In genomic region chr20:49713779-49714712, GRCh38 we compare ENCODE assay signal across 1 cellular context.
TF ChIP-seq lines count a peak whose summit lies in the region.

Gene B4GALT5 (minus strand): TSS chr20:49713878. CDS start chr20:49713690, 188 bp downstream.

TF ChIP-seq in HepG2, 621 proteins besides CTCF, POLR2A, EP300 and RAD21 (continued from another document and continues in another):
- TF ChIP-seq, protein P1, sequence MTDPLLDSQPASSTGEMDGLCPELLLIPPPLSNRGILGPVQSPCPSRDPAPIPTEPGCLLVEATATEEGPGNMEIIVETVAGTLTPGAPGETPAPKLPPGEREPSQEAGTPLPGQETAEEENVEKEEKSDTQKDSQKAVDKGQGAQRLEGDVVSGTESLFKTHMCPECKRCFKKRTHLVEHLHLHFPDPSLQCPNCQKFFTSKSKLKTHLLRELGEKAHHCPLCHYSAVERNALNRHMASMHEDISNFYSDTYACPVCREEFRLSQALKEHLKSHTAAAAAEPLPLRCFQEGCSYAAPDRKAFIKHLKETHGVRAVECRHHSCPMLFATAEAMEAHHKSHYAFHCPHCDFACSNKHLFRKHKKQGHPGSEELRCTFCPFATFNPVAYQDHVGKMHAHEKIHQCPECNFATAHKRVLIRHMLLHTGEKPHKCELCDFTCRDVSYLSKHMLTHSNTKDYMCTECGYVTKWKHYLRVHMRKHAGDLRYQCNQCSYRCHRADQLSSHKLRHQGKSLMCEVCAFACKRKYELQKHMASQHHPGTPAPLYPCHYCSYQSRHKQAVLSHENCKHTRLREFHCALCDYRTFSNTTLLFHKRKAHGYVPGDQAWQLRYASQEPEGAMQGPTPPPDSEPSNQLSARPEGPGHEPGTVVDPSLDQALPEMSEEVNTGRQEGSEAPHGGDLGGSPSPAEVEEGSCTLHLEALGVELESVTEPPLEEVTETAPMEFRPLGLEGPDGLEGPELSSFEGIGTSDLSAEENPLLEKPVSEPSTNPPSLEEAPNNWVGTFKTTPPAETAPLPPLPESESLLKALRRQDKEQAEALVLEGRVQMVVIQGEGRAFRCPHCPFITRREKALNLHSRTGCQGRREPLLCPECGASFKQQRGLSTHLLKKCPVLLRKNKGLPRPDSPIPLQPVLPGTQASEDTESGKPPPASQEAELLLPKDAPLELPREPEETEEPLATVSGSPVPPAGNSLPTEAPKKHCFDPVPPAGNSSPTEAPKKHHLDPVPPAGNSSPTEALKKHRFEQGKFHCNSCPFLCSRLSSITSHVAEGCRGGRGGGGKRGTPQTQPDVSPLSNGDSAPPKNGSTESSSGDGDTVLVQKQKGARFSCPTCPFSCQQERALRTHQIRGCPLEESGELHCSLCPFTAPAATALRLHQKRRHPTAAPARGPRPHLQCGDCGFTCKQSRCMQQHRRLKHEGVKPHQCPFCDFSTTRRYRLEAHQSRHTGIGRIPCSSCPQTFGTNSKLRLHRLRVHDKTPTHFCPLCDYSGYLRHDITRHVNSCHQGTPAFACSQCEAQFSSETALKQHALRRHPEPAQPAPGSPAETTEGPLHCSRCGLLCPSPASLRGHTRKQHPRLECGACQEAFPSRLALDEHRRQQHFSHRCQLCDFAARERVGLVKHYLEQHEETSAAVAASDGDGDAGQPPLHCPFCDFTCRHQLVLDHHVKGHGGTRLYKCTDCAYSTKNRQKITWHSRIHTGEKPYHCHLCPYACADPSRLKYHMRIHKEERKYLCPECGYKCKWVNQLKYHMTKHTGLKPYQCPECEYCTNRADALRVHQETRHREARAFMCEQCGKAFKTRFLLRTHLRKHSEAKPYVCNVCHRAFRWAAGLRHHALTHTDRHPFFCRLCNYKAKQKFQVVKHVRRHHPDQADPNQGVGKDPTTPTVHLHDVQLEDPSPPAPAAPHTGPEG (CRISPR knock-in tag; IDR thresholded peaks at IDR 0.05) = no peak
- TF ChIP-seq, protein P2, sequence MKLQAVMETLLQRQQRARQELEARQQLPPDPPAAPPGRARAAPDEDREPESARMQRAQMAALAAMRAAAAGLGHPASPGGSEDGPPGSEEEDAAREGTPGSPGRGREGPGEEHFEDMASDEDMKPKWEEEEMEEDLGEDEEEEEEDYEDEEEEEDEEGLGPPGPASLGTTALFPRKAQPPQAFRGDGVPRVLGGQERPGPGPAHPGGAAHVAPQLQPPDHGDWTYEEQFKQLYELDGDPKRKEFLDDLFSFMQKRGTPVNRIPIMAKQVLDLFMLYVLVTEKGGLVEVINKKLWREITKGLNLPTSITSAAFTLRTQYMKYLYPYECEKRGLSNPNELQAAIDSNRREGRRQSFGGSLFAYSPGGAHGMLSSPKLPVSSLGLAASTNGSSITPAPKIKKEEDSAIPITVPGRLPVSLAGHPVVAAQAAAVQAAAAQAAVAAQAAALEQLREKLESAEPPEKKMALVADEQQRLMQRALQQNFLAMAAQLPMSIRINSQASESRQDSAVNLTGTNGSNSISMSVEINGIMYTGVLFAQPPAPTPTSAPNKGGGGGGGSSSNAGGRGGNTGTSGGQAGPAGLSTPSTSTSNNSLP (IDR thresholded peaks at IDR 0.05; ENCODE audit: low read depth, low read length) = peak; percentile 13; the same call in 1 of the 2 replicates
- TF ChIP-seq, protein P3, sequence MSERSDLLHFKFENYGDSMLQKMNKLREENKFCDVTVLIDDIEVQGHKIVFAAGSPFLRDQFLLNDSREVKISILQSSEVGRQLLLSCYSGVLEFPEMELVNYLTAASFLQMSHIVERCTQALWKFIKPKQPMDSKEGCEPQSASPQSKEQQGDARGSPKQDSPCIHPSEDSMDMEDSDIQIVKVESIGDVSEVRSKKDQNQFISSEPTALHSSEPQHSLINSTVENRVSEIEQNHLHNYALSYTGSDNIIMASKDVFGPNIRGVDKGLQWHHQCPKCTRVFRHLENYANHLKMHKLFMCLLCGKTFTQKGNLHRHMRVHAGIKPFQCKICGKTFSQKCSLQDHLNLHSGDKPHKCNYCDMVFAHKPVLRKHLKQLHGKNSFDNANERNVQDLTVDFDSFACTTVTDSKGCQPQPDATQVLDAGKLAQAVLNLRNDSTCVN (CRISPR knock-in tag; IDR thresholded peaks at IDR 0.05; ENCODE audit: borderline replicate concordance) = no peak
- TF ChIP-seq, protein P4, sequence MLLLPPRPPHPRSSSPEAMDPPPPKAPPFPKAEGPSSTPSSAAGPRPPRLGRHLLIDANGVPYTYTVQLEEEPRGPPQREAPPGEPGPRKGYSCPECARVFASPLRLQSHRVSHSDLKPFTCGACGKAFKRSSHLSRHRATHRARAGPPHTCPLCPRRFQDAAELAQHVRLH (CRISPR knock-in tag; IDR thresholded peaks at IDR 0.05; ENCODE audit: borderline replicate concordance, low read depth) = 0 out of 2 replicates have a peak, but pooled peaks have one; percentile 77
- no peak for TF ChIP-seq NFE2L1 (CRISPR knock-in tag; IDR thresholded peaks at IDR 0.05; ENCODE audit: borderline replicate concordance)
- no peak for TF ChIP-seq NR1H2 (CRISPR knock-in tag; IDR thresholded peaks at IDR 0.05; ENCODE audit: borderline replicate concordance, low read depth)
- no peak; the same call in 1 of the 2 replicates for TF ChIP-seq SAFB2 (CRISPR knock-in tag; IDR thresholded peaks at IDR 0.05; ENCODE audit: borderline replicate concordance, low read depth)
- TF ChIP-seq FOXM1 (CRISPR knock-in tag; IDR thresholded peaks at IDR 0.05) = no peak
- no peak for TF ChIP-seq U2AF2 (IDR thresholded peaks at IDR 0.05; ENCODE audit: low read depth, low read length)
- TF ChIP-seq ZBTB20 (CRISPR knock-in tag; IDR thresholded peaks at IDR 0.05; ENCODE audit: borderline replicate concordance, low read depth) = peak; percentile 38; the same call in 1 of the 2 replicates
- no peak for TF ChIP-seq CHD2 (IDR thresholded peaks at IDR 0.05; ENCODE audit: low read depth, low read length)
- peak; percentile 55; the same call in 1 of the 2 replicates for TF ChIP-seq ZNF891 (CRISPR knock-in tag; IDR thresholded peaks at IDR 0.05)
- TF ChIP-seq ZBTB39 (CRISPR knock-in tag; IDR thresholded peaks at IDR 0.05) = no peak
- TF ChIP-seq KDM4B (CRISPR knock-in tag; IDR thresholded peaks at IDR 0.05) = 0 out of 2 replicates have a peak, but pooled peaks have one; percentile 34
- TF ChIP-seq SYNCRIP (IDR thresholded peaks at IDR 0.05; ENCODE audit: insufficient read depth, low read depth, low read length) = no peak
- TF ChIP-seq WIZ (CRISPR knock-in tag; IDR thresholded peaks at IDR 0.05) = no peak
- TF ChIP-seq FOXP1 (IDR thresholded peaks at IDR 0.05) = no peak
- TF ChIP-seq FOXP1 (CRISPR knock-in tag; IDR thresholded peaks at IDR 0.05) = 0 out of 2 replicates have a peak, but pooled peaks have one; percentile 3
- TF ChIP-seq HDAC6 (IDR thresholded peaks at IDR 0.05; ENCODE audit: low read depth, low read length) = no peak
- 0 out of 2 replicates have a peak, but pooled peaks have one; percentile 16 for TF ChIP-seq GATA4 (IDR thresholded peaks at IDR 0.05; ENCODE audit: borderline replicate concordance, low read depth)
- peak; percentile 69 to 85; a peak in 2 of 4 replicates for TF ChIP-seq HMGXB4 (CRISPR knock-in tag; IDR thresholded peaks at IDR 0.05; ENCODE audit: borderline replicate concordance in 1 of 2, low read depth in 1 of 2)
- TF ChIP-seq NFIB (CRISPR knock-in tag; IDR thresholded peaks at IDR 0.05; ENCODE audit: borderline replicate concordance) = no peak
- peak; percentile 67; the same call in 1 of the 2 replicates for TF ChIP-seq SMYD3 (CRISPR knock-in tag; IDR thresholded peaks at IDR 0.05)
- TF ChIP-seq MIXL1 (CRISPR knock-in tag; IDR thresholded peaks at IDR 0.05) = peak; percentile 71; the same call in 1 of the 2 replicates
- no peak for TF ChIP-seq ZNF790 (CRISPR knock-in tag; IDR thresholded peaks at IDR 0.05; ENCODE audit: borderline replicate concordance)
- no peak for TF ChIP-seq HNRNPUL1 (IDR thresholded peaks at IDR 0.05; ENCODE audit: low read depth, low read length)
- TF ChIP-seq KDM2A (CRISPR knock-in tag; IDR thresholded peaks at IDR 0.05; ENCODE audit: borderline replicate concordance, low read depth) = peak; percentile 90; the same call in 1 of the 2 replicates
- peak; percentile 64; the same call in 1 of the 2 replicates for TF ChIP-seq FOXJ3 (CRISPR knock-in tag; IDR thresholded peaks at IDR 0.05; ENCODE audit: borderline replicate concordance)
- no peak; the same call in 1 of the 2 replicates for TF ChIP-seq MEF2D (CRISPR knock-in tag; IDR thresholded peaks at IDR 0.05)
- peak; percentile 49; the same call in 1 of the 2 replicates for TF ChIP-seq ETV5 (CRISPR knock-in tag; IDR thresholded peaks at IDR 0.05; ENCODE audit: borderline replicate concordance)
- no peak for TF ChIP-seq ZNF275 (CRISPR knock-in tag; IDR thresholded peaks at IDR 0.05; ENCODE audit: borderline replicate concordance)
- no peak for TF ChIP-seq KLF15 (CRISPR knock-in tag; IDR thresholded peaks at IDR 0.05; ENCODE audit: borderline replicate concordance)
- TF ChIP-seq ZNF850 (CRISPR knock-in tag; conservative IDR thresholded peaks at IDR 0.05) = no peak
- TF ChIP-seq, protein P5, sequence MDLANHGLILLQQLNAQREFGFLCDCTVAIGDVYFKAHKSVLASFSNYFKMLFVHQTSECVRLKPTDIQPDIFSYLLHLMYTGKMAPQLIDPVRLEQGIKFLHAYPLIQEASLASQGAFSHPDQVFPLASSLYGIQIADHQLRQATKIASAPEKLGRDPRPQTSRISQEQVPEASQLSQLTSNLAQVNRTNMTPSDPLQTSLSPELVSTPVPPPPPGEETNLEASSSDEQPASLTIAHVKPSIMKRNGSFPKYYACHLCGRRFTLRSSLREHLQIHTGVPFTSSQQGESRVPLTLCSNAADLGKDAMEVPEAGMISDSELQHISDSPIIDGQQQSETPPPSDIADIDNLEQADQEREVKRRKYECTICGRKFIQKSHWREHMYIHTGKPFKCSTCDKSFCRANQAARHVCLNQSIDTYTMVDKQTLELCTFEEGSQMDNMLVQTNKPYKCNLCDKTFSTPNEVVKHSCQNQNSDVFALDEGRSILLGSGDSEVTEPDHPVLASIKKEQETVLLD (CRISPR knock-in tag; IDR thresholded peaks at IDR 0.05; ENCODE audit: low read depth) = peak; percentile 66; the same call in 1 of the 2 replicates
- peak; percentile 47; the same call in 1 of the 2 replicates for TF ChIP-seq ADNP (CRISPR knock-in tag; IDR thresholded peaks at IDR 0.05)
- no peak for TF ChIP-seq ZNF577 (CRISPR knock-in tag; IDR thresholded peaks at IDR 0.05; ENCODE audit: borderline replicate concordance, low read depth)
- peak; percentile 59 for TF ChIP-seq ARNT2 (CRISPR knock-in tag; IDR thresholded peaks at IDR 0.05; ENCODE audit: low read depth)
- TF ChIP-seq FOXA3 (CRISPR knock-in tag; IDR thresholded peaks at IDR 0.05) = peak; percentile 28; the same call in 1 of the 2 replicates
- TF ChIP-seq, protein P6, sequence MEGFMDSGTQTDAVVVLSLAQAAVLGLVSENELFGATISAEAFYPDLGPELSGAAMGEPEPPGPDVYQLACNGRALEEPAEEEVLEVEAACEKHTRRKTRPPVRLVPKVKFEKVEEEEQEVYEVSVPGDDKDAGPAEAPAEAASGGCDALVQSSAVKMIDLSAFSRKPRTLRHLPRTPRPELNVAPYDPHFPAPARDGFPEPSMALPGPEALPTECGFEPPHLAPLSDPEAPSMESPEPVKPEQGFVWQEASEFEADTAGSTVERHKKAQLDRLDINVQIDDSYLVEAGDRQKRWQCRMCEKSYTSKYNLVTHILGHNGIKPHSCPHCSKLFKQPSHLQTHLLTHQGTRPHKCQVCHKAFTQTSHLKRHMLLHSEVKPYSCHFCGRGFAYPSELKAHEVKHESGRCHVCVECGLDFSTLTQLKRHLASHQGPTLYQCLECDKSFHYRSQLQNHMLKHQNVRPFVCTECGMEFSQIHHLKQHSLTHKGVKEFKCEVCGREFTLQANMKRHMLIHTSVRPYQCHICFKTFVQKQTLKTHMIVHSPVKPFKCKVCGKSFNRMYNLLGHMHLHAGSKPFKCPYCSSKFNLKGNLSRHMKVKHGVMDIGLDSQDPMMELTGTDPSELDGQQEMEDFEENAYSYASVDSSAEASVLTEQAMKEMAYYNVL (CRISPR knock-in tag; IDR thresholded peaks at IDR 0.05; ENCODE audit: borderline replicate concordance) = no peak
- TF ChIP-seq RBFOX2 (IDR thresholded peaks at IDR 0.05; ENCODE audit: low read depth, low read length) = no peak; the same call in 1 of the 2 replicates
- TF ChIP-seq ZNF446 (CRISPR knock-in tag; IDR thresholded peaks at IDR 0.05) = no peak
- peak; percentile 87; the same call in 1 of the 2 replicates for TF ChIP-seq NPAS2 (CRISPR knock-in tag; IDR thresholded peaks at IDR 0.05; ENCODE audit: borderline replicate concordance)
